ENCODE assay signal across 14 cellular contexts in genomic region chr22:36999463-36999862, GRCh38. TPM values are rescaled to one million over a fixed set of nuclear protein-coding genes. Genes with fewer than 3 reads are reported as not detected.
DNase-seq lines count a peak whose midpoint lies in the region; ATAC-seq, FAIRE-seq and TF ChIP-seq lines count a peak whose summit lies in the region.
"Had no signal": no experiment of that assay in that cellular context is flagged by ENCODE, and none has a peak within 500 bp of the region (broad histone marks: within the 10 kb centered on the region; RNA-seq: fewer than 3 reads in every experiment).

No MANE protein-coding gene starts in this region.

- DNase-seq in H54 (ENCODE audit: insufficient read length, low spot score): peak; percentile 45
- DNase-seq in HTR-8/SVneo (ENCODE audit: insufficient read length, low spot score): peak; percentile 21
- DNase-seq in iPS-NIHi7 (ENCODE audit: extremely low spot score): peak; percentile 53
- peak; percentile 82 for DNase-seq in urothelium cell line (ENCODE audit: low spot score)
- no peak for DNase-seq in sciatic nerve (ENCODE audit: low spot score)
- DNase-seq in stimulated activated CD4-positive, alpha-beta T cell treated with anti-CD3 and anti-CD28 coated beads, Interleukin-15, amount 100 ng/mL, for 24 hours: no peak
- DNase-seq: BE2C; Calu3; CD4-positive, alpha-beta T cell; NCI-H1092 treated with DMSO at 0.1 percent for 48 hours; NCI-H2081 treated with DMSO at 0.1 percent for 48 hours; NCI-H524 treated with DMSO at 0.1 percent for 48 hours; SIG-M5 had no signal

- FAIRE-seq in H54 (lab: Jason Lieb, UNC) (no peak), HTR-8/SVneo (lab: Jason Lieb, UNC) (no peak), urothelium cell line (lab: Jason Lieb, UNC) (no peak)

- intact Hi-C loops in sciatic nerve (cut with DNase I): no loop called here

- ATAC-seq in HG03135 (IDR thresholded peaks at IDR 0.05; ENCODE audit: unreplicated experiment): no peak
- ATAC-seq in sciatic nerve: no peak

- TF ChIP-seq POLR2A in H54 (IDR thresholded peaks at IDR 0.05; ENCODE audit: low read depth, low read length): no peak

RNA-seq across cellular contexts. Expression of gene TST, which starts 19.8 kb away (rescaled TPM):
- total RNA-seq in sciatic nerve: 20.6 TPM
- total RNA-seq: CD4-positive, alpha-beta T cell had no signal

RNA-seq across cellular contexts. Expression of gene MPST, which starts 20.1 kb away (rescaled TPM):
- total RNA-seq in sciatic nerve: 36.4 TPM

RNA-seq across cellular contexts. Expression of gene KCTD17, which starts 52.1 kb away (rescaled TPM):
- total RNA-seq in sciatic nerve: 17.5 TPM

Comparison
In these comparisons a context has a peak if more than half of its experiments do, and no peak if none do; other contexts are left out.
1. DNase-seq: peak in H54 (single experiment), HTR-8/SVneo (single experiment), iPS-NIHi7 (single experiment) and urothelium cell line (single experiment); none in sciatic nerve (single experiment) and stimulated activated CD4-positive, alpha-beta T cell treated with anti-CD3 and anti-CD28 coated beads, Interleukin-15, amount 100 ng/mL, for 24 hours (single experiment).